ENCODE assay signal across 16 cellular contexts in genomic region chr1:15934211-15935055, GRCh38.
"Had no signal": no experiment of that assay in that cellular context is flagged by ENCODE, and none has a peak within 500 bp of the region (broad histone marks: within the 10 kb centered on the region; RNA-seq: fewer than 3 reads in every experiment).

No MANE protein-coding gene starts in this region.

- H3K27me3 Mint-ChIP-seq: activated CD4-positive, alpha-beta T cell treated with anti-CD3 and anti-CD28 coated beads for 36 hours had no signal

- H3K27ac Mint-ChIP-seq: activated CD4-positive, alpha-beta T cell treated with anti-CD3 and anti-CD28 coated beads for 36 hours had no signal

- DNase-seq: activated CD4-positive, alpha-beta T cell treated with anti-CD3 and anti-CD28 coated beads for 36 hours; activated gamma-delta T cell; activated T-cell treated with anti-CD3 and anti-CD28 coated beads, Interleukin-2, amount 50 U/mL, for 1 hour; caudate nucleus; colonic mucosa; effector CD4-positive, alpha-beta T cell; gastrocnemius medialis; left ventricle myocardium superior; pancreas; SK-N-SH; T-helper 1 cell had no signal

- H3K27ac ChIP-seq: adrenal gland, colonic mucosa, gastrocnemius medialis, pancreas, skin epidermis, tibial nerve, VCaP had no signal

- H3K4me3 Mint-ChIP-seq: activated CD4-positive, alpha-beta T cell treated with anti-CD3 and anti-CD28 coated beads for 36 hours; neural crest cell had no signal

- H3K9me3 Mint-ChIP-seq: neural crest cell had no signal

- H3K4me3 ChIP-seq: adrenal gland, colonic mucosa, gastrocnemius medialis, pancreas, skin epidermis, tibial nerve had no signal
